In genomic region chr15:75451674-75452363, GRCh38 we compare ENCODE assay signal across 8 cellular contexts. TPM values are rescaled to one million over a fixed set of nuclear protein-coding genes. Genes with fewer than 3 reads are reported as not detected.
DNase-seq lines count a peak whose midpoint lies in the region; TF ChIP-seq lines count a peak whose summit lies in the region.

SIN3A (minus strand) TSS chr15:75451690; CDS start chr15:75430375, 21,315 bp downstream.

- H4K91ac ChIP-seq in H9 (ENCODE audit: insufficient read length, low read depth, low read length), result no peak within 1 kb of the TSS

- no peaks in the 10 kb centered on the region for H4K20me1 ChIP-seq in H9 (ENCODE audit: control insufficient read depth, insufficient read depth, insufficient read length)

- peaks cover 22% of the 10 kb centered on the region for H3K23me2 ChIP-seq in H9 (ENCODE audit: insufficient read length, low read depth, low read length, poor library complexity, severe bottlenecking)

- peak within 1 kb of the TSS; percentile 89 for H3K4me2 ChIP-seq in H9 (ENCODE audit: insufficient read depth, insufficient read length, low read length)

- H3K27ac Mint-ChIP-seq in H9, result peak within 1 kb of the TSS; percentile 99 to 100 (median 100)
- peak within 1 kb of the TSS; percentile 98 to 100 (median 99) for H3K27ac Mint-ChIP-seq in nephron
- peak within 1 kb of the TSS; percentile 99 for H3K27ac Mint-ChIP-seq in stimulated activated naive CD8-positive, alpha-beta T cell treated with anti-CD3 and anti-CD28 coated beads, Interleukin-15, Interleukin-2, amounts not matched to agents 100 ng/mL and 50 ng/mL, for 24 hours

- H3K14ac ChIP-seq in H9 (ENCODE audit: insufficient read depth, low read length), result peak within 1 kb of the TSS; percentile 92

- H4K5ac ChIP-seq in H9 (ENCODE audit: insufficient read length, low read depth, low read length), result no peak within 1 kb of the TSS

- peak within 1 kb of the TSS; percentile 84 for H3K27ac ChIP-seq in H9 (ENCODE audit: insufficient read length, low read depth, low read length)

- H2BK12ac ChIP-seq in H9 (ENCODE audit: insufficient read length, low read depth, low read length), result peak within 1 kb of the TSS; percentile 47

- H3K4me3 Mint-ChIP-seq in H9 (peak within 1 kb of the TSS; percentile 96 to 99), nephron (peak within 1 kb of the TSS; percentile 94 to 98 (median 95))
- H3K4me3 Mint-ChIP-seq in stimulated activated naive CD8-positive, alpha-beta T cell treated with anti-CD3 and anti-CD28 coated beads, Interleukin-15, Interleukin-2, amounts not matched to agents 100 ng/mL and 50 ng/mL, for 24 hours, result peak within 1 kb of the TSS; percentile 99

- H3K9me3 Mint-ChIP-seq in H9, result no peaks in the 10 kb centered on the region; a peak in 1 of 5 replicates
- H3K9me3 Mint-ChIP-seq in nephron, result no peaks in the 10 kb centered on the region
- no peaks in the 10 kb centered on the region for H3K9me3 Mint-ChIP-seq in stimulated activated naive CD8-positive, alpha-beta T cell treated with anti-CD3 and anti-CD28 coated beads, Interleukin-15, Interleukin-2, amounts not matched to agents 100 ng/mL and 50 ng/mL, for 24 hours

- no peak within 1 kb of the TSS for H3K23ac ChIP-seq in H9 (ENCODE audit: insufficient read length, low read depth, low read length)

- H3K9me3 ChIP-seq in H9 (ENCODE audit: control insufficient read depth, low read depth, low read length) (no peaks in the 10 kb centered on the region), MG63 (no peaks in the 10 kb centered on the region)

- H3K79me1 ChIP-seq in H9 (ENCODE audit: insufficient read depth, low read depth, low read length, poor library complexity, severe bottlenecking), result peaks cover 3% of the 10 kb centered on the region

- DNase-seq in Daoy (ENCODE audit: low read depth) (peak; percentile 99), H9 (peak; percentile 100), MG63 (peak; percentile 100), SHP77 treated with DMSO at 0.1 percent for 48 hours (lab: John Stamatoyannopoulos, UW) (peak; percentile 99), fibroblast of the aortic adventitia (ENCODE audit: low read depth) (peak; percentile 100)
- peak; percentile 100 for DNase-seq in activated effector memory CD4-positive, alpha-beta T cell treated with anti-CD3 and anti-CD28 coated beads, Interleukin-2, amount 50 U/mL, for 16 hours

- H3K9ac ChIP-seq in H9 (ENCODE audit: extremely low read depth, insufficient read length, low read length), result peak within 1 kb of the TSS; percentile 81

- no peak within 1 kb of the TSS for H2BK20ac ChIP-seq in H9 (ENCODE audit: low read depth, low read length, poor library complexity, severe bottlenecking)

- no peak within 1 kb of the TSS for H2BK15ac ChIP-seq in H9 (ENCODE audit: low read depth, low read length)

- no peak within 1 kb of the TSS for H2BK120ac ChIP-seq in H9 (ENCODE audit: low read depth, low read length, poor library complexity, severe bottlenecking)

- TF ChIP-seq CTCF in H9 (conservative IDR thresholded peaks at IDR 0.05) (no peak), fibroblast of the aortic adventitia (IDR thresholded peaks at IDR 0.05; ENCODE audit: insufficient read depth, low read length) (no peak), nephron (IDR thresholded peaks at IDR 0.05; ENCODE audit: unreplicated experiment in 3 of 3) (no peak)

- no peak within 1 kb of the TSS; the same call in 1 of the 2 replicates for H3K4ac ChIP-seq in H9 (ENCODE audit: low read depth, low read length)

- H3K56ac ChIP-seq in H9 (ENCODE audit: insufficient read length, low read depth, low read length), result no peak within 1 kb of the TSS

- H3K36me3 ChIP-seq in MG63, result peaks cover 9% of the 10 kb centered on the region

- peak within 1 kb of the TSS; percentile 95 for H3K18ac ChIP-seq in H9 (ENCODE audit: insufficient read length, low read depth, low read length)

- H3K4me1 Mint-ChIP-seq in H9, result peaks cover 20 to 30% of the 10 kb centered on the region in 2 experiments
- H3K4me1 Mint-ChIP-seq in nephron, result peaks cover 26% of the 10 kb centered on the region
- H3K4me1 Mint-ChIP-seq in stimulated activated naive CD8-positive, alpha-beta T cell treated with anti-CD3 and anti-CD28 coated beads, Interleukin-15, Interleukin-2, amounts not matched to agents 100 ng/mL and 50 ng/mL, for 24 hours (ENCODE audit: low read depth), result peaks cover 50% of the 10 kb centered on the region

- H2BK5ac ChIP-seq in H9 (ENCODE audit: insufficient read length, low read length), result no peak within 1 kb of the TSS

- H3K36me3 Mint-ChIP-seq in H9 (ENCODE audit: insufficient read depth in 1 of 3, low read depth in 3 of 3), result peaks cover 3 to 9% (median 3%) of the 10 kb centered on the region in 3 experiments; a peak in 3 of 7 replicates
- H3K36me3 Mint-ChIP-seq in nephron (ENCODE audit: low read depth), result peaks cover 4% of the 10 kb centered on the region
- H3K36me3 Mint-ChIP-seq in stimulated activated naive CD8-positive, alpha-beta T cell treated with anti-CD3 and anti-CD28 coated beads, Interleukin-15, Interleukin-2, amounts not matched to agents 100 ng/mL and 50 ng/mL, for 24 hours (ENCODE audit: low read depth), result peaks cover 10% of the 10 kb centered on the region

- peaks cover 26% of the 10 kb centered on the region; the same call in 1 of the 2 replicates for H3K79me2 ChIP-seq in H9 (ENCODE audit: insufficient read depth, low read length)

- H3K4me3 ChIP-seq in MG63 (peak within 1 kb of the TSS; percentile 99), fibroblast of the aortic adventitia (ENCODE audit: low read depth, low read length) (peak within 1 kb of the TSS; percentile 97)

- H2AFZ ChIP-seq in H9 (ENCODE audit: low read length), result no peak within 1 kb of the TSS

- no CpG with 5 or more reads among the region's 39 CpGs for WGBS in H9 (ENCODE audit: extremely low coverage, insufficient read length, low lambda C conversion rate)

- H3K27me3 Mint-ChIP-seq in H9 (ENCODE audit: low read depth), result peaks cover 4% of the 10 kb centered on the region
- H3K27me3 Mint-ChIP-seq in nephron (ENCODE audit: low read depth), result no peaks in the 10 kb centered on the region
- H3K27me3 Mint-ChIP-seq in stimulated activated naive CD8-positive, alpha-beta T cell treated with anti-CD3 and anti-CD28 coated beads, Interleukin-15, Interleukin-2, amounts not matched to agents 100 ng/mL and 50 ng/mL, for 24 hours, result no peaks in the 10 kb centered on the region

- no peaks in the 10 kb centered on the region for H3K27me3 ChIP-seq in H9 (ENCODE audit: insufficient read depth, low read length)
- no peaks in the 10 kb centered on the region for H3K27me3 ChIP-seq in MG63

- H2AK5ac ChIP-seq in H9 (ENCODE audit: insufficient read length, low read length), result no peak within 1 kb of the TSS

- H3K4me1 ChIP-seq in H9 (ENCODE audit: insufficient read depth, low read length), result no peaks in the 10 kb centered on the region

- no peak within 1 kb of the TSS for H3T11ph ChIP-seq in H9 (ENCODE audit: low read length)

- no peak within 1 kb of the TSS for H4K8ac ChIP-seq in H9 (replicated peaks; ENCODE audit: insufficient read length, low read depth, low read length)

RNA-seq across cellular contexts. Expression of gene SIN3A, which starts in this region (rescaled TPM):
- total RNA-seq in Daoy (2014; rRNA removed; shearing (Covaris generic)), result 16.8 and 20.6 TPM in 2 replicates
- total RNA-seq in H9 (2021), result 99.1 and 102 TPM in 2 replicates
- total RNA-seq in MG63 (2014; rRNA removed; shearing (Covaris generic); ENCODE audit: low replicate concordance), result 18.0 and 21.4 TPM in 2 replicates
- total RNA-seq in fibroblast of the aortic adventitia (ENCODE audit: low replicate concordance), result 37.3 and 52.9 TPM in 2 replicates

Comparison
In these comparisons a context has a peak if more than half of its experiments do, and no peak if none do; other contexts are left out.
1. Peak in every context shown above with its lines: DNase-seq, H3K4me3 ChIP-seq and H3K27ac ChIP-seq.